Comparison of ENCODE assay signal across 15 cellular contexts in the genomic region with DNA sequence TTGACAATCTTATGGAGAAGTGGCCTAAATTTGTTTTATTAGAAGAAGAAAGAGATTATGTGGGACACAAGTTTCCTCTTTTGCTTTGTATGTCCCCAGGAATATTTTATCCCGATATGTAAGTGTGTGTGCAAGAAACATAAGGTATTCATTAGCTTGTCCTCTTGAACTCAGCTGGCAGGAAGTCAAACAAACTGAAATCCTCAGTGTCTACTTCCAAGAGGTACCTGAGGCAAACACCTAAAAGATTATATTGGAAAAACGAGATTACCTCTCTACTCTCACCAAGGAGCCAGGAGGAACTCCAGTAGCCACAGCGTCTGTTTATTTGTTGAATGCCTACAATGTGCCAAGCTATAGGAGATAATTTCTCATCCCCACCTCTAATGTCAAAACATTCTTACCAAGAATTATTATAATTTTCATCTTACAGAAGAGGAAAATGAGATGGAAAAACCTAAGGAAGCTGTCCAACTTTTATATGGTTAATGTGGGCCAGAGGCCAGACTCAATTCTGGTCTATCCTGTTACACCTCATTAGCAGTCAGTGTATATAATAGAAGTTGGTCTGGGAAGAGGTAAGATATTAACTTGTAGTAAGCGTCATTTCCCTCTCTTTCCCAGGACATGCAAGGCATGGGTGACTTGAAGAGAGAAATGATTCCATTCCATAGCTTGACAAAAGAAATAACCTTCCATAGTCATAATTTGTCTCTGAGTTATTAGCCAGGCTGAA.
"Had no signal": no experiment of that assay in that cellular context is flagged by ENCODE, and none has a peak within 500 bp of the region (broad histone marks: within the 10 kb centered on the region; RNA-seq: fewer than 3 reads in every experiment).

No MANE protein-coding gene starts in this region.

- DNase-seq: activated B cell treated with CpG ODN at 0.5 μM for 24 hours; activated CD4-positive, alpha-beta memory T cell treated with anti-CD3 and anti-CD28 coated beads, Interleukin-2, amount 10 ng/mL, durations not matched to agents 7 days and 5 days; activated CD4-positive, alpha-beta T cell treated with anti-CD3 and anti-CD28 coated beads for 4 hours; activated CD8-positive, alpha-beta memory T cell treated with anti-CD3 and anti-CD28 coated beads, Interleukin-2, amount 10 ng/mL, durations not matched to agents 7 days and 5 days; left ventricle myocardium inferior; mammary epithelial cell; right cardiac atrium; stimulated activated CD4-positive, alpha-beta T cell treated with anti-CD3 and anti-CD28 coated beads, Interleukin-2, amount 100 ng/mL, for 24 hours; stimulated activated naive CD8-positive, alpha-beta T cell treated with anti-CD3 and anti-CD28 coated beads, Interleukin-15, Interleukin-2, amounts not matched to agents 100 U/mL and 50 U/mL, for 24 hours; substantia nigra; tibial artery had no signal

- H3K36me3 ChIP-seq: esophagus muscularis mucosa, left ventricle myocardium inferior, neural progenitor cell, prostate gland, tibial artery had no signal

- H3K27me3 ChIP-seq: esophagus muscularis mucosa, hepatocyte, neural progenitor cell, tibial artery had no signal

- H3K4me3 ChIP-seq: esophagus muscularis mucosa, hepatocyte, left ventricle myocardium inferior, neural progenitor cell, prostate gland, tibial artery had no signal
